Comparison of ENCODE assay signal across 23 cellular contexts in the genomic region with DNA sequence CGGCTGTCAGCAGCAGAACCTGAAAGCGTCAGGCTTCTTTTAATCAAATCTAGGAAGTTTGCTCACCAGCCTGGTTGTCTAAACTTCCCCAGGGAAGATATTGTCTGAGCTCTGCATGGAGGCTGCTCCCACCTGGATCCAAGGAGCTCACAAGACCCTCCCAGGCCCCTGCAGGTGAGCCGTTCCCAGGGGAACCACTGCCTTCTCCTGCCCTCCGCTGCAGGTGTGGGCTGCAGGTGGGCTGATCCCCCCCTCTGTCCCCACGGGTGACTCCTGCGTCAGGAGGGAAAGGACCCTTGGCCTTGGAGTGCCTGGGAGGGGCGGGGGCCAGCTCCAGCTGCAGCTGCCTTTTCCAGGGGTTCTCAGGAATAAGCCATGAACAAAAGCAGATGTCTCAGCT.
"Had no signal": no experiment of that assay in that cellular context is flagged by ENCODE, and none has a peak within 500 bp of the region (broad histone marks: within the 10 kb centered on the region; RNA-seq: fewer than 3 reads in every experiment).

No MANE protein-coding gene starts in this region.

- H3K4me3 Mint-ChIP-seq: activated CD4-positive, alpha-beta memory T cell treated with anti-CD3 and anti-CD28 coated beads for 36 hours; activated CD4-positive, alpha-beta T cell treated with anti-CD3 and anti-CD28 coated beads, Interleukin-2, amount 10 ng/mL, durations not matched to agents 7 days and 5 days; activated naive CD4-positive, alpha-beta T cell treated with anti-CD3 and anti-CD28 coated beads for 36 hours; activated naive CD8-positive, alpha-beta T cell; activated T-helper 17 cell treated with anti-CD3 and anti-CD28 coated beads, Interleukin-2, amount 50 U/mL, for 72 hours; IgD-negative memory B cell; T-helper 1 cell treated with Interleukin-12 subunit alpha and Interleukin-12 subunit beta and Interleukin-4 antibody, amounts not matched to agents 30 μg/mL and 1 μg/mL, for 36 hours had no signal

- H3K27me3 Mint-ChIP-seq: IgD-negative memory B cell had no signal

- H3K4me1 Mint-ChIP-seq: activated CD4-positive, alpha-beta T cell treated with anti-CD3 and anti-CD28 coated beads, Interleukin-2, amount 10 ng/mL, durations not matched to agents 7 days and 5 days; activated T-helper 17 cell treated with anti-CD3 and anti-CD28 coated beads, Interleukin-2, amount 50 U/mL, for 72 hours; IgD-negative memory B cell had no signal

- H3K36me3 ChIP-seq: brain microvascular endothelial cell, cardiac muscle cell had no signal

- ATAC-seq: activated T-helper 17 cell treated with anti-CD3 and anti-CD28 coated beads, Interleukin-2, amount 50 U/mL, for 72 hours had no signal

- H3K9me3 Mint-ChIP-seq: activated CD4-positive, alpha-beta T cell treated with anti-CD3 and anti-CD28 coated beads, Interleukin-2, amount 10 ng/mL, durations not matched to agents 7 days and 5 days had no signal

- DNase-seq: activated CD4-positive, alpha-beta memory T cell treated with anti-CD3 and anti-CD28 coated beads for 36 hours; activated CD4-positive, alpha-beta T cell treated with anti-CD3 and anti-CD28 coated beads, Interleukin-2, amount 10 ng/mL, durations not matched to agents 7 days and 5 days; activated CD4-positive, CD25-positive, alpha-beta regulatory T cell treated with anti-CD3 and anti-CD28 coated beads, Interleukin-2, amount 50 U/mL, for 72 hours; activated gamma-delta T cell; activated naive CD4-positive, alpha-beta T cell treated with anti-CD3 and anti-CD28 coated beads for 36 hours; activated T-cell treated with anti-CD3 and anti-CD28 coated beads for 4 hours; activated T-cell treated with anti-CD3 and anti-CD28 coated beads, Interleukin-2, amount 50 U/mL, for 48 hours; amygdala; brain microvascular endothelial cell; KG1; NCI-H1048; NCI-H187; NCI-H2081; NCI-H446 treated with DMSO at 0.1 percent for 48 hours; NCI-H524 treated with DMSO at 0.1 percent for 48 hours; NCI-H774; PC-3; SHP77 treated with DMSO at 0.1 percent for 48 hours had no signal

- H3K27me3 ChIP-seq: brain microvascular endothelial cell, cardiac muscle cell had no signal

- H3K4me3 ChIP-seq: cardiac muscle cell had no signal

- H3K27ac Mint-ChIP-seq: activated CD4-positive, alpha-beta memory T cell treated with anti-CD3 and anti-CD28 coated beads for 36 hours; activated CD4-positive, alpha-beta T cell treated with anti-CD3 and anti-CD28 coated beads, Interleukin-2, amount 10 ng/mL, durations not matched to agents 7 days and 5 days; activated naive CD4-positive, alpha-beta T cell treated with anti-CD3 and anti-CD28 coated beads for 36 hours; activated naive CD8-positive, alpha-beta T cell; activated T-helper 17 cell treated with anti-CD3 and anti-CD28 coated beads, Interleukin-2, amount 50 U/mL, for 72 hours; IgD-negative memory B cell; T-helper 1 cell treated with Interleukin-12 subunit alpha and Interleukin-12 subunit beta and Interleukin-4 antibody, amounts not matched to agents 30 μg/mL and 1 μg/mL, for 36 hours had no signal

- H3K27ac ChIP-seq: brain microvascular endothelial cell, cardiac muscle cell had no signal
